Comparison of ENCODE assay signal across 13 cellular contexts in the genomic region with DNA sequence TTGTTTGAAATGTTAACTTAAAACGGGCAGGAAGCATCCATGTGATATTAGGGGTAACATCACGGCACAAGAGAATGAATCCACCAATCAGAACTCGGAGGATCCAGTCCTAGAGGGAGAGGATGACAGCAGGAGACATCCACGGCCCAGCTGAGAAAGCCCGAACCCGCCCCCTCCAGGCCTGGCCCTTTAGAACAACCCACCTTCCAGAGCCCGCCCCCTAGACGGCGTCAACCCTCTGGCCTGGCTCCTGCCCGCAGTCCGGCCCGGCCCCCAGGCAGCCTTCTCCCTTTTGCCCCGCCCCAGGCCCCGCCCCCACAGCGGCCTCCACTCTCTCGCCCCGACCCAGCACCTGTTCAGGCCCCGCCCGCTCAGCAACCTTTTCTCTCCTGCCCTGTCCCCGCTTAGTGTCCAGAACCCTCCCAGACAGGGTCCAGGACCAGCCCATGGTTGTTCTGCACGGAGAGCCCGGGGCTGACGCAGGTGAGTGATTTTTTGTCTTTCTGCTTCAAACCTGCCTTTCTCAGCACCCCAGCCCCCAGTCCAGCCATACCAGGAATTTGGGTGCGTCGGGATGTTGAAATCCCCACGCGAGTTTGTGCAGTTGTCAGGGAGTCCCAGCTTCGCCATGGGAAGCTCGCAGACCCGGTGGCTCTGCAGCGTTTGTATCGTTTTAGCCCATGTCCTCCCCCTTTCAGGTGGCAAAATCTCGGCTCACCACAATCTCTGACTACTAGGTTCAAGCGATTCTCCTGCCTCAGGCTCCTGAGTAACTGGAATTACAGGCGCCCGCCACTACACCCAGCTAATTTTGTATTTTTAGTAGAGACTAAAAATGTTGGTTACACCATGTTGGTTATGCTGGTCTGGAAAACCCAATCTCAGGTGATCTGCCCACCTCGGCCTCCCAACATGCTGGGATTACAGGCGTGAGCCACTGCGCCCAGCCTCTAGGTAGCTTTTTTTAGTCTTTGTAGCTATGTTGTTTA. TPM values are rescaled to one million over a fixed set of nuclear protein-coding genes. Genes with fewer than 3 reads are reported as not detected.
DNase-seq lines count a peak whose midpoint lies in the region; ATAC-seq and TF ChIP-seq lines count a peak whose summit lies in the region.
"Had no signal": no experiment of that assay in that cellular context is flagged by ENCODE, and none has a peak within 500 bp of the region (broad histone marks: within the 10 kb centered on the region; RNA-seq: fewer than 3 reads in every experiment).

No MANE protein-coding gene starts in this region.

- WGBS in testis, 2 donors: 18 to 27% methylated on average over 38 to 39 of the region's 39 CpGs

- no peaks in the 10 kb centered on the region for H3K36me3 ChIP-seq in testis (ENCODE audit: low read depth, missing control alignments)
- H3K36me3 ChIP-seq in MG63: 0 out of 2 replicates have a peak, but pooled peaks cover 2% of the 10 kb centered on the region

- H3K4me1 ChIP-seq in testis: no peaks in the 10 kb centered on the region

- H3K27ac ChIP-seq in testis: no peak overlapping the region
- H3K27ac ChIP-seq: tibial artery had no signal

- TF ChIP-seq CTCF in testis (IDR thresholded peaks at IDR 0.05): no peak

- no peak for TF ChIP-seq POLR2A in testis (IDR thresholded peaks at IDR 0.05)

- ATAC-seq in GM19455 (IDR thresholded peaks at IDR 0.05; ENCODE audit: unreplicated experiment): no peak

- peak overlapping the region in 1 of 2 donors; percentile 21 for H3K4me3 ChIP-seq in testis
- H3K4me3 ChIP-seq in MG63: no peak overlapping the region
- H3K4me3 ChIP-seq: tibial artery had no signal

- DNase-seq in NCI-H345 (lab: John Stamatoyannopoulos, UW) (peak; percentile 38), NCI-H345 treated with DMSO at 0.1 percent for 48 hours (lab: John Stamatoyannopoulos, UW; ENCODE audit: unreplicated experiment) (no peak), cerebellar cortex (ENCODE audit: low spot score) (peak; percentile 94), iPS-NIHi7 (ENCODE audit: extremely low spot score) (peak; percentile 96), testis (peak; percentile 54), MG63 (no peak)
- DNase-seq in stimulated activated CD4-positive, alpha-beta T cell treated with anti-CD3 and anti-CD28 coated beads, Interleukin-4, amount 100 ng/mL, for 1 hour: no peak
- DNase-seq: 8988T; activated naive CD8-positive, alpha-beta T cell treated with anti-CD3 and anti-CD28 coated beads for 36 hours; MM.1S; stimulated activated CD4-positive, alpha-beta T cell treated with anti-CD3 and anti-CD28 coated beads, Interleukin-4, amount 100 ng/mL, for 24 hours; tibial artery had no signal

- H3K27me3 ChIP-seq in testis (no peaks in the 10 kb centered on the region), MG63 (no peaks in the 10 kb centered on the region)
- H3K27me3 ChIP-seq: tibial artery had no signal

- H3K9me3 ChIP-seq in testis (no peaks in the 10 kb centered on the region), MG63 (peaks cover 19% of the 10 kb centered on the region)

- intact Hi-C loops in testis (cut with DNase I; ENCODE audit: low total_unique reads): no loop called here

RNA-seq across cellular contexts. Expression of a gene that starts 16.1 kb away (rescaled TPM):
- total RNA-seq in testis: 10 to 100 TPM in 1 of 2 donors, 1 to 10 TPM in 1; 6.9 to 14.9 TPM
- 3.1 TPM for polyA plus RNA-seq in testis (ENCODE audit: insufficient read depth, low read depth, low replicate concordance)
- total RNA-seq in MG63 (2014; rRNA removed; shearing (Covaris generic); ENCODE audit: low replicate concordance): 0.63 and 3.3 TPM in 2 replicates

RNA-seq across cellular contexts. Expression of a gene that starts 23.4 kb away (rescaled TPM):
- 1 to 10 TPM; 2.3 to 3.2 TPM for total RNA-seq in testis
- 2.2 TPM for polyA plus RNA-seq in testis (ENCODE audit: insufficient read depth, low read depth, low replicate concordance)
- total RNA-seq in MG63 (2014; rRNA removed; shearing (Covaris generic); ENCODE audit: low replicate concordance): 1.5 and 2.3 TPM in 2 replicates

RNA-seq across cellular contexts. Expression of a gene that starts 49.2 kb away (rescaled TPM):
- total RNA-seq in testis: 10 to 100 TPM; 21.3 to 21.6 TPM
- 8.2 TPM for polyA plus RNA-seq in testis (ENCODE audit: insufficient read depth, low read depth, low replicate concordance)
- total RNA-seq in MG63 (2014; rRNA removed; shearing (Covaris generic); ENCODE audit: low replicate concordance): 1.6 TPM in 1 of 2 replicates, not detected in the other

Comparison
In these comparisons a context has a peak if more than half of its experiments do, and no peak if none do; other contexts are left out.
1. DNase-seq: peak in NCI-H345 (single experiment), cerebellar cortex (single experiment), iPS-NIHi7 (single experiment) and testis (single experiment); none in NCI-H345 treated with DMSO at 0.1 percent for 48 hours (single experiment), MG63 (single experiment) and stimulated activated CD4-positive, alpha-beta T cell treated with anti-CD3 and anti-CD28 coated beads, Interleukin-4, amount 100 ng/mL, for 1 hour (single experiment).